8 cellular contexts compared by ENCODE assay signal in the genomic region with DNA sequence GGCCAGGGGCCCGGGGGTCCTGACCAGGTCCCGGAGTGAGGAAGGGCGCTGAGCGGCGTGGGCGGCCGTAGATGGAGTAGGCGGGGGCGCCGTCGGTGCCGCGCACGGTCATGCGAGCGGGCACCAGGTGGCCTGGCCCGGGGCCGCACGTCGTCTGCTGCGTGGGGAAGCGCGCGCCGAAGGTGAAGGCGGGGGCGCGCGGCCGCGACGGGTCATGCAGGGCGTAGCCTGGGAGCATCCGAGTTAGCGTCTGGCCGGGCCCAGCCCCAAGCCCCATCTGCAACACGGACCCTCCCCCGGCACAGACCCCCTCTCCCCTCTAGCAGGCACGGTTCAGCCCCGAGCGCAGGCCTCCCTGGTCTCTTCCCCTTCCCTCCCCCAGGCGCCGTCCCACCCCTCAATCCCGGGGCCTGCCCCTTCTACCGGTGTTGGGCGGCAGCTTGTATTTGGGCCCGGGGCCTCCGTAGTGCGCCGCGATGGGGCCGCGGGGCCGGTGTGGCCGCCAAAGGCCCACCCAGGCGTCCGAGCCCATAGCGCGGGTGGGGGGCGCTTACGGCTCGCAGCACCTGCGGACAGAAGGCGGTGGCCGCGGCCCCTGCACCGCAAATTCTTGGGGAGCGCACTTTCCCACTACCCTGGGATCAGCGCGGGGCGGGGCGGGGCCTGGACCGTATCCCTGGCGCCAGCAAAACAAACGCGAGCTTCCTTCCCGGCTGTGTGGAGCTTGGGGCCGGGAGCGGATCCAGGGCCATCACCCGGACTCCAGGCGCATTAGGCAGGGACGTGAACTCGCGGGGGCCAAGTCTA. TPM values are rescaled to one million over a fixed set of nuclear protein-coding genes. Genes with fewer than 3 reads are reported as not detected.
DNase-seq lines count a peak whose midpoint lies in the region; TF ChIP-seq lines count a peak whose summit lies in the region.

No MANE protein-coding gene starts in this region.

- DNase-seq in ELF-1 (ENCODE audit: low read depth, low spot score) (peak; percentile 52), WERI-Rb-1 (peak; percentile 65), cerebellum (ENCODE audit: low spot score) (peak; percentile 65), GF-D8 (lab: John Stamatoyannopoulos, UW) (no peak), KBM-7 (no peak)
- DNase-seq in stimulated activated CD4-positive, alpha-beta T cell treated with anti-CD3 and anti-CD28 coated beads, Interleukin-2, amount 100 ng/mL, for 48 hours: peak; percentile 66 to 70

- in situ Hi-C loops in KBM-7 (cut with MboI; ENCODE audit: low pct_unique_long_range_greater_than_20kb, low sequenced_read_pairs): no loop called here

- H3K27ac ChIP-seq in HUES6 (ENCODE audit: low read depth, low read length): no peak overlapping the region
- H3K27ac ChIP-seq in WERI-Rb-1: peak overlapping the region; percentile 29; the same call in 1 of the 2 replicates
- H3K27ac ChIP-seq in layer of hippocampus (ENCODE audit: low read depth, low read length): peak overlapping the region; percentile 88

- no peaks in the 10 kb centered on the region for H3K36me3 ChIP-seq in HUES6 (ENCODE audit: control insufficient read depth, insufficient read depth, low read length)
- no peaks in the 10 kb centered on the region for H3K36me3 ChIP-seq in WERI-Rb-1

- H3K4me1 ChIP-seq in HUES6 (ENCODE audit: control insufficient read depth, insufficient read depth, low read length): peaks cover 16% of the 10 kb centered on the region

- TF ChIP-seq CTCF in WERI-Rb-1 (IDR thresholded peaks at IDR 0.05; ENCODE audit: low read depth, low read length): no peak

- H3K27me3 ChIP-seq in HUES6 (ENCODE audit: control insufficient read depth, insufficient read depth, low read length): peaks cover 74% of the 10 kb centered on the region
- no peaks in the 10 kb centered on the region for H3K27me3 ChIP-seq in WERI-Rb-1 (ENCODE audit: insufficient read depth, low read depth, severe bottlenecking)
- H3K27me3 ChIP-seq in layer of hippocampus (ENCODE audit: control insufficient read depth, insufficient read depth, low read length): peaks cover 20% of the 10 kb centered on the region

- H3K9me3 ChIP-seq in HUES6 (ENCODE audit: control insufficient read depth, insufficient read depth, low read depth, low read length) (no peaks in the 10 kb centered on the region), WERI-Rb-1 (ENCODE audit: severe bottlenecking) (peaks cover 11% of the 10 kb centered on the region)

- H3K9ac ChIP-seq in HUES6 (ENCODE audit: low read length): no peak overlapping the region

- H3K4me3 ChIP-seq in HUES6 (ENCODE audit: low read depth, low read length): peak overlapping the region; percentile 75
- peak overlapping the region; percentile 71 for H3K4me3 ChIP-seq in WERI-Rb-1 (ENCODE audit: low read depth, low read length)

RNA-seq across cellular contexts. Expression of gene TYMP, which starts 1.9 kb away (rescaled TPM):
- 2.3 TPM for total RNA-seq in cerebellum

RNA-seq across cellular contexts. Expression of gene SCO2, which starts 6.4 kb away (rescaled TPM):
- total RNA-seq in cerebellum: not detected

RNA-seq across cellular contexts. Expression of gene KLHDC7B, which starts 13.9 kb away (rescaled TPM):
- total RNA-seq in cerebellum: not detected

RNA-seq across cellular contexts. Expression of gene NCAPH2, which starts 23.7 kb away (rescaled TPM):
- 33.8 TPM for total RNA-seq in cerebellum

RNA-seq across cellular contexts. Expression of gene LMF2, which starts 24.2 kb away (rescaled TPM):
- 12.7 TPM for total RNA-seq in cerebellum

Comparison
In these comparisons a context has a peak if more than half of its experiments do, and no peak if none do; other contexts are left out.
1. DNase-seq: peak in ELF-1 (single experiment), WERI-Rb-1 (single experiment), cerebellum (single experiment) and stimulated activated CD4-positive, alpha-beta T cell treated with anti-CD3 and anti-CD28 coated beads, Interleukin-2, amount 100 ng/mL, for 48 hours (2 of 2); none in GF-D8 (single experiment) and KBM-7 (single experiment).